ENCODE assay signal across 8 cellular contexts in the genomic region with DNA sequence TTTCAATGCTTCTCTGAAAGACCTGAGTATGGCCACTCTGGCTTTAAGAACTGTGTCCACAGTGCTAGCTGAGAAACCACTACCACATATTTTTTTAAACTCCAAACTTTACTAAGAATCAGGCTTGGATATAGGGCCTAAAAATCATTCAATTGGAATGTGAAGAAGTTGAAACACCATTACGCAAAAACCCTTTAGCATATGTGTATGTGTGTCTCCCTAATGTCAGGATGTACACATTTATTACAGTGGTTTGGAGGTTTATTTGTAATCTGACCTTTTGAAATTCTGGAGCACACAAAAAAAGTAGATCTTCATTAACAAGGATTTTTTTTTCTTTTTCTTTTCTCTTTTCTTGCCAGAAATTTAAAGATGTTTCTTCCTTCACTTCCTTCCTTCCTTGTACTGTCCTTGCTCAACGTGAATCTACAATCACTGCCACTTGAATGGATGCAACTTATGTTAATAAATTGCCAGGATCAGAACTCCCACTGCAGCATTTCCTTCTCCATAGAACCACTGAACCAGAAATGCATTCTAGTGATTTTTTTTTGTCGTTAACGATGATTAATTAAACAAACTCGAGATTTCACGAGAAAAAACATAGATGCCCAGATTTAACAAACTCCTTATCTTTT. TPM values are rescaled to one million over a fixed set of nuclear protein-coding genes. Genes with fewer than 3 reads are reported as not detected.
DNase-seq lines count a peak whose midpoint lies in the region; ATAC-seq and TF ChIP-seq lines count a peak whose summit lies in the region.

No MANE protein-coding gene starts in this region.

- H3K9me3 Mint-ChIP-seq in T-helper 2 cell treated with Interferon-gamma antibody and Interleukin-4, amounts not matched to agents 5 μg/mL and 100 μg/mL, for 36 hours, result no peaks in the 10 kb centered on the region
- H3K9me3 Mint-ChIP-seq in activated CD8-positive, alpha-beta T cell treated with anti-CD3 and anti-CD28 coated beads for 36 hours, result no peaks in the 10 kb centered on the region
- H3K9me3 Mint-ChIP-seq in stimulated activated memory B cell treated with anti-CD40 and anti-IgM and Interleukin-4, amounts not matched to agents 10 μg/mL and 1 μg/mL and 100 μg/mL, for 72 hours, result no peaks in the 10 kb centered on the region

- H3K4me1 Mint-ChIP-seq in T-helper 2 cell treated with Interferon-gamma antibody and Interleukin-4, amounts not matched to agents 5 μg/mL and 100 μg/mL, for 36 hours (ENCODE audit: low read depth), result peaks cover 42% of the 10 kb centered on the region
- H3K4me1 Mint-ChIP-seq in activated CD8-positive, alpha-beta T cell treated with anti-CD3 and anti-CD28 coated beads for 36 hours (ENCODE audit: low read depth), result peaks cover 22% of the 10 kb centered on the region
- peaks cover 56% of the 10 kb centered on the region for H3K4me1 Mint-ChIP-seq in stimulated activated memory B cell treated with anti-CD40 and anti-IgM and Interleukin-4, amounts not matched to agents 10 μg/mL and 1 μg/mL and 100 μg/mL, for 72 hours

- H3K9me3 ChIP-seq in iPS-18a (ENCODE audit: control insufficient read depth, low read depth, low read length), result no peaks in the 10 kb centered on the region

- POLR2A ChIA-PET in activated CD8-positive, alpha-beta T cell treated with anti-CD3 and anti-CD28 coated beads for 36 hours (lab: Charles Lee), result interaction anchor here (0.9 to 1.0 kb wide), 2 partner anchors 16 to 94 kb away, joined by 3 read pairs; no protein-coding TSS in a partner anchor

- peaks cover 9% of the 10 kb centered on the region for H3K4me1 ChIP-seq in iPS-18a (ENCODE audit: control insufficient read depth, low read depth, low read length)

- H3K4me3 Mint-ChIP-seq in T-helper 2 cell treated with Interferon-gamma antibody and Interleukin-4, amounts not matched to agents 5 μg/mL and 100 μg/mL, for 36 hours, result peak overlapping the region; percentile 99
- peak overlapping the region; percentile 89 for H3K4me3 Mint-ChIP-seq in activated CD8-positive, alpha-beta T cell treated with anti-CD3 and anti-CD28 coated beads for 36 hours
- H3K4me3 Mint-ChIP-seq in stimulated activated memory B cell treated with anti-CD40 and anti-IgM and Interleukin-4, amounts not matched to agents 10 μg/mL and 1 μg/mL and 100 μg/mL, for 72 hours, result peak overlapping the region; percentile 3

- CTCF ChIA-PET in activated CD8-positive, alpha-beta T cell treated with anti-CD3 and anti-CD28 coated beads for 36 hours (lab: Charles Lee), result interaction anchor here (1.2 to 9.1 kb wide), 4 partner anchors 24 to 543 kb away, joined by 3 to 135 read pairs (median 30); no protein-coding TSS in a partner anchor

- DNase-seq in T-helper 2 cell treated with Interferon-gamma antibody and Interleukin-4, amounts not matched to agents 5 μg/mL and 100 μg/mL, for 36 hours (ENCODE audit: low spot score), result no peak
- DNase-seq in T-helper 2 cell (no peak), Kasumi-1 (lab: John Stamatoyannopoulos, UW) (no peak), NCI-H2081 (lab: John Stamatoyannopoulos, UW) (no peak)
- no peak for DNase-seq in activated CD8-positive, alpha-beta T cell treated with anti-CD3 and anti-CD28 coated beads for 36 hours
- DNase-seq in activated CD4-positive, CD25-positive, alpha-beta regulatory T cell treated with anti-CD3 and anti-CD28 coated beads, Interleukin-2, amount 50 U/mL, for 72 hours, result no peak

- H3K27ac ChIP-seq in iPS-18a (ENCODE audit: low read length), result no peak overlapping the region

- peaks cover 2% of the 10 kb centered on the region for H3K36me3 Mint-ChIP-seq in T-helper 2 cell treated with Interferon-gamma antibody and Interleukin-4, amounts not matched to agents 5 μg/mL and 100 μg/mL, for 36 hours (ENCODE audit: low read depth)
- H3K36me3 Mint-ChIP-seq in activated CD8-positive, alpha-beta T cell treated with anti-CD3 and anti-CD28 coated beads for 36 hours (ENCODE audit: low read depth), result peaks cover 15% of the 10 kb centered on the region
- H3K36me3 Mint-ChIP-seq in stimulated activated memory B cell treated with anti-CD40 and anti-IgM and Interleukin-4, amounts not matched to agents 10 μg/mL and 1 μg/mL and 100 μg/mL, for 72 hours, result no peaks in the 10 kb centered on the region

- H3K27me3 Mint-ChIP-seq in T-helper 2 cell treated with Interferon-gamma antibody and Interleukin-4, amounts not matched to agents 5 μg/mL and 100 μg/mL, for 36 hours (ENCODE audit: low read depth), result peaks cover 82% of the 10 kb centered on the region
- peaks cover 44% of the 10 kb centered on the region for H3K27me3 Mint-ChIP-seq in activated CD8-positive, alpha-beta T cell treated with anti-CD3 and anti-CD28 coated beads for 36 hours
- peaks cover 21% of the 10 kb centered on the region for H3K27me3 Mint-ChIP-seq in stimulated activated memory B cell treated with anti-CD40 and anti-IgM and Interleukin-4, amounts not matched to agents 10 μg/mL and 1 μg/mL and 100 μg/mL, for 72 hours

- intact Hi-C loops in activated CD8-positive, alpha-beta T cell treated with anti-CD3 and anti-CD28 coated beads for 36 hours (cut with micrococcal nuclease), result no loop called here

- no peak for ATAC-seq in activated CD8-positive, alpha-beta T cell treated with anti-CD3 and anti-CD28 coated beads for 36 hours
- no peak for ATAC-seq in stimulated activated memory B cell treated with anti-CD40 and anti-IgM and Interleukin-4, amounts not matched to agents 10 μg/mL and 1 μg/mL and 100 μg/mL, for 72 hours

- no peak overlapping the region for H3K27ac Mint-ChIP-seq in T-helper 2 cell treated with Interferon-gamma antibody and Interleukin-4, amounts not matched to agents 5 μg/mL and 100 μg/mL, for 36 hours
- no peak overlapping the region for H3K27ac Mint-ChIP-seq in activated CD8-positive, alpha-beta T cell treated with anti-CD3 and anti-CD28 coated beads for 36 hours
- H3K27ac Mint-ChIP-seq in stimulated activated memory B cell treated with anti-CD40 and anti-IgM and Interleukin-4, amounts not matched to agents 10 μg/mL and 1 μg/mL and 100 μg/mL, for 72 hours, result peak overlapping the region; percentile 86

- peaks cover 2% of the 10 kb centered on the region for H3K36me3 ChIP-seq in iPS-18a (ENCODE audit: control insufficient read depth, low read depth, low read length)

- peak overlapping the region; percentile 95 for H3K4me3 ChIP-seq in iPS-18a (ENCODE audit: low read length)

- no peak overlapping the region for H3K9ac ChIP-seq in iPS-18a (ENCODE audit: low read length)

- TF ChIP-seq CTCF in activated CD8-positive, alpha-beta T cell treated with anti-CD3 and anti-CD28 coated beads for 36 hours (IDR thresholded peaks at IDR 0.05), result no peak

- H3K27me3 ChIP-seq in iPS-18a (ENCODE audit: control insufficient read depth, insufficient read depth, low read length), result peaks cover 59% of the 10 kb centered on the region

RNA-seq across cellular contexts. Expression of gene ADM, which starts 3.1 kb away (rescaled TPM):
- 10 to 100 TPM; 43.1 to 46.9 TPM for total RNA-seq in activated CD8-positive, alpha-beta T cell treated with anti-CD3 and anti-CD28 coated beads for 36 hours

RNA-seq across cellular contexts. Expression of gene SBF2, which starts 7.8 kb away (rescaled TPM):
- total RNA-seq in activated CD8-positive, alpha-beta T cell treated with anti-CD3 and anti-CD28 coated beads for 36 hours, result 10 to 100 TPM in 1 of 2 experiments, 1 to 10 TPM in 1; 10.0 to 11.0 TPM

Comparison
In these comparisons a context has a peak if more than half of its experiments do, and no peak if none do; other contexts are left out.
1. H3K4me3 Mint-ChIP-seq: peak in every context shown above with its lines; median percentile 99 in T-helper 2 cell treated with Interferon-gamma antibody and Interleukin-4, amounts not matched to agents 5 μg/mL and 100 μg/mL, for 36 hours; 89 in activated CD8-positive, alpha-beta T cell treated with anti-CD3 and anti-CD28 coated beads for 36 hours; 3 in stimulated activated memory B cell treated with anti-CD40 and anti-IgM and Interleukin-4, amounts not matched to agents 10 μg/mL and 1 μg/mL and 100 μg/mL, for 72 hours.